Comparison of ENCODE assay signal across 8 cellular contexts in the genomic region with DNA sequence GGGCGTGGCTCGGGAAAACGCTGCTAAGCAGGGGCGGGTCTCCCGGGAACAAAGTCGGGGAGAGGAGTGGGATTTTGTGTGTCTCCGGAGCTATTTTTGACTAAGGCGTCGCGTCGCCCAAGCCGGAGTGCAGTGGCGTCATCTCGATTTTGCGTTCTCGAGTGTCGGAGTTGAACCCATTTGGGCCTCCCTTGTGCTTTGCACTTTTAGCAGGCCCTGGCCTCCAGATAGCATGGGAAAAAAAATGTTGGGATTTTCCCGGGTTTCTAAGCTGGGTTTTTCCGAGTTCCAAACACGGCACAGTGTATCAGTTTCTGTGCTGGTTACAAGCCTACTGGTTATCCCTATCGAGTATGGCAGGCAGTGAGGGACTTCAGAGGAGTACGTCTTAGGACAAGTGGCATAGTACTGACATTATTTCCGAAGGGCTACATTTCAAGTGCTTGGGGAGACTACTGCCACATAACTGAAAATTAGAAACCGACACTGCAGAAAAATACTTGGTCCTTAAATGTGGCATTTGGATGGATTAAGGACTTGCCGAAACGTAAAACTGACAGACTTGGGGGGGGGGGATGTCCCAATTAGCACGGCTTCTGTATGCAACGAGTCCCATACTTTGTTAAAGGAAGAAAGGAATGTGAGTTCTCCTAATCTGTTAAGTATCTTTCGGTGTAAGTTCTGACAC.
DNase-seq lines count a peak whose midpoint lies in the region; ATAC-seq and FAIRE-seq lines count a peak whose summit lies in the region.

No MANE protein-coding gene starts in this region.

- H3K27ac Mint-ChIP-seq in activated naive CD4-positive, alpha-beta T cell treated with anti-CD3 and anti-CD28 coated beads for 36 hours: peak overlapping the region; percentile 97

- H3K9me3 Mint-ChIP-seq in activated naive CD4-positive, alpha-beta T cell treated with anti-CD3 and anti-CD28 coated beads for 36 hours: no peaks in the 10 kb centered on the region

- peaks cover 13% of the 10 kb centered on the region for H3K27me3 Mint-ChIP-seq in activated naive CD4-positive, alpha-beta T cell treated with anti-CD3 and anti-CD28 coated beads for 36 hours (ENCODE audit: low read depth)

- peaks cover 20% of the 10 kb centered on the region for H3K36me3 Mint-ChIP-seq in activated naive CD4-positive, alpha-beta T cell treated with anti-CD3 and anti-CD28 coated beads for 36 hours (ENCODE audit: low read depth)

- peak overlapping the region; percentile 79 for H3K4me3 Mint-ChIP-seq in activated naive CD4-positive, alpha-beta T cell treated with anti-CD3 and anti-CD28 coated beads for 36 hours

- CTCF ChIA-PET in activated naive CD4-positive, alpha-beta T cell treated with anti-CD3 and anti-CD28 coated beads for 36 hours (lab: Charles Lee): interaction anchor here (2.2 kb wide), 1 partner anchor 33 kb away, joined by 9 read pairs; a partner anchor contains a TSS

- peak; percentile 95 for DNase-seq in DMS 273 (lab: John Stamatoyannopoulos, UW; ENCODE audit: unreplicated experiment)
- DNase-seq in HT-29 (ENCODE audit: low spot score): peak; percentile 92
- peak; percentile 88 for DNase-seq in RPMI8226
- DNase-seq in activated naive CD4-positive, alpha-beta T cell treated with anti-CD3 and anti-CD28 coated beads for 36 hours: peak; percentile 86
- peak; percentile 80 for DNase-seq in cardiac septum (ENCODE audit: low spot score)
- DNase-seq in pons (ENCODE audit: low spot score): peak; percentile 49
- DNase-seq in urothelium cell line (ENCODE audit: low spot score): no peak

- peaks cover 49% of the 10 kb centered on the region for H3K4me1 Mint-ChIP-seq in activated naive CD4-positive, alpha-beta T cell treated with anti-CD3 and anti-CD28 coated beads for 36 hours (ENCODE audit: low read depth)

- FAIRE-seq in urothelium cell line (lab: Jason Lieb, UNC): no peak

- intact Hi-C loops in activated naive CD4-positive, alpha-beta T cell treated with anti-CD3 and anti-CD28 coated beads for 36 hours (cut with micrococcal nuclease): loop anchor here (1.0 kb wide), 3 partner anchors 34 to 125 kb away; a partner anchor contains a TSS
- intact Hi-C loops in cardiac septum (cut with DNase I): loop anchor here (2.0 to 10.0 kb wide), 5 partner anchors 48 to 1680 kb away; a partner anchor contains a TSS

- ATAC-seq in GM21381 (IDR thresholded peaks at IDR 0.05; ENCODE audit: unreplicated experiment): peak; percentile 14
